In genomic region chrX:123282241-123282640, GRCh38 we compare ENCODE assay signal across 24 cellular contexts.
"Had no signal": no experiment of that assay in that cellular context is flagged by ENCODE, and none has a peak within 500 bp of the region (broad histone marks: within the 10 kb centered on the region; RNA-seq: fewer than 3 reads in every experiment).

No MANE protein-coding gene starts in this region.

- ATAC-seq: natural killer cell; psoas muscle; right cardiac atrium; right lobe of liver; stimulated activated effector memory CD8-positive, alpha-beta T cell treated with anti-CD3 and anti-CD28 coated beads, Interleukin-12 subunit alpha, Interleukin-12 subunit beta, amount 100 ng/mL, for 72 hours; stimulated activated naive B cell treated with anti-CD40 and anti-IgM and Interleukin-4, amounts not matched to agents 10 μg/mL and 1 μg/mL and 100 μg/mL, for 72 hours had no signal

- H3K4me3 ChIP-seq: neural progenitor cell, ovary, psoas muscle, right lobe of liver, sigmoid colon, stomach, thoracic aorta, thyroid gland, tibial nerve, upper lobe of left lung, vagina had no signal

- DNase-seq: natural killer cell; occipital lobe; ovary; psoas muscle; right cardiac atrium; right lobe of liver; sigmoid colon; small intestine; stimulated activated CD4-positive, alpha-beta T cell treated with anti-CD3 and anti-CD28 coated beads, Interleukin-15, amount 100 ng/mL, for 24 hours; stimulated activated CD4-positive, alpha-beta T cell treated with anti-CD3 and anti-CD28 coated beads, Interleukin-2, amount 100 ng/mL, for 24 hours; stimulated activated CD4-positive, alpha-beta T cell treated with anti-CD3 and anti-CD28 coated beads, Interleukin-2, amount 100 ng/mL, for 48 hours; stimulated activated CD4-positive, alpha-beta T cell treated with anti-CD3 and anti-CD28 coated beads, Interleukin-4, amount 100 ng/mL, for 24 hours; stimulated activated naive B cell treated with anti-CD40 and anti-IgM and Interleukin-4, amounts not matched to agents 10 μg/mL and 1 μg/mL and 100 μg/mL, for 72 hours; stimulated activated naive CD4-positive, alpha-beta T cell treated with Interleukin-2 at 50 U/mL for 16 hours; stomach; thyroid gland; trophoblast cell; upper lobe of left lung had no signal

- H3K9me3 ChIP-seq: ovary, psoas muscle, right lobe of liver, sigmoid colon, stomach, thoracic aorta, thyroid gland, tibial nerve, upper lobe of left lung, vagina had no signal

- H3K4me1 ChIP-seq: neural progenitor cell, parathyroid adenoma, psoas muscle, right lobe of liver, sigmoid colon, stomach, thyroid gland, tibial nerve, upper lobe of left lung, vagina had no signal

- H3K36me3 ChIP-seq: neural progenitor cell, ovary, right lobe of liver, sigmoid colon, stomach, thoracic aorta, thyroid gland, tibial nerve, upper lobe of left lung, vagina had no signal
